In genomic region chr9:122228191-122228905, GRCh38 we compare ENCODE assay signal across 9 cellular contexts. TPM values are rescaled to one million over a fixed set of nuclear protein-coding genes. Genes with fewer than 3 reads are reported as not detected.
DNase-seq lines count a peak whose midpoint lies in the region; ATAC-seq, FAIRE-seq and TF ChIP-seq lines count a peak whose summit lies in the region.
"Had no signal": no experiment of that assay in that cellular context is flagged by ENCODE, and none has a peak within 500 bp of the region (broad histone marks: within the 10 kb centered on the region; RNA-seq: fewer than 3 reads in every experiment).

No MANE protein-coding gene starts in this region.

- H2AFZ ChIP-seq in astrocyte (ENCODE audit: low read depth, low read length), result no peak overlapping the region

- intact Hi-C loops in lower leg skin (cut with DNase I; ENCODE audit: low total_unique reads), result no loop called here

- no peak overlapping the region for H3K4me3 Mint-ChIP-seq in activated T-cell treated with anti-CD3 and anti-CD28 coated beads, Interleukin-2, amount 50 U/mL, for 4 hours
- H3K4me3 Mint-ChIP-seq in astrocyte (ENCODE audit: unreplicated experiment), result peak overlapping the region; percentile 50

- H3K4me3 ChIP-seq in astrocyte (ENCODE audit: insufficient read depth, low read depth, low read length), result peak overlapping the region; percentile 33
- peak overlapping the region; percentile 28 for H3K4me3 ChIP-seq in lower leg skin (ENCODE audit: low read depth, poor library complexity, severe bottlenecking)
- peak overlapping the region; percentile 20 to 51 (median 32) for H3K4me3 ChIP-seq in tibial nerve

- no peaks in the 10 kb centered on the region for H3K79me2 ChIP-seq in astrocyte (ENCODE audit: insufficient read depth, low read length)

- H3K9ac ChIP-seq in astrocyte (ENCODE audit: low read length), result no peak overlapping the region

- no peaks in the 10 kb centered on the region for H4K20me1 ChIP-seq in astrocyte (ENCODE audit: insufficient read depth, low read length)

- peak overlapping the region; percentile 79 for H3K4me2 ChIP-seq in astrocyte (ENCODE audit: low read length)

- no peak for TF ChIP-seq EP300 in tibial nerve (IDR thresholded peaks at IDR 0.05)

- H3K9me3 ChIP-seq in astrocyte (ENCODE audit: insufficient read depth, low read depth, low read length) (peaks cover 3% of the 10 kb centered on the region), tibial nerve (no peaks in the 10 kb centered on the region)

- no peak overlapping the region for H3K27ac Mint-ChIP-seq in astrocyte (ENCODE audit: unreplicated experiment)

- no peak for DNase-seq in activated T-cell treated with anti-CD3 and anti-CD28 coated beads, Interleukin-2, amount 50 U/mL, for 4 hours
- DNase-seq in activated T-cell treated with anti-CD3 and anti-CD28 coated beads, Interleukin-2, amount 50 U/mL, for 48 hours, result no peak
- no peak for DNase-seq in astrocyte (ENCODE audit: low read depth)
- peak in 1 of 2 donors; percentile 77 for DNase-seq in lower leg skin (ENCODE audit: low spot score in 2 of 2)
- no peak for DNase-seq in tibial nerve (ENCODE audit: low spot score in 2 of 2)
- DNase-seq in T-helper 9 cell, result no peak
- DNase-seq in HCEC 1CT, result no peak
- no peak for DNase-seq in KG1 (lab: John Stamatoyannopoulos, UW)
- DNase-seq: GDM1 had no signal

- TF ChIP-seq POLR2A in lower leg skin (IDR thresholded peaks at IDR 0.05), result no peak
- TF ChIP-seq POLR2A in tibial nerve (IDR thresholded peaks at IDR 0.05), result no peak

- H3K27ac ChIP-seq in astrocyte (ENCODE audit: low read depth, low read length) (no peak overlapping the region), tibial nerve (peak overlapping the region in 1 of 4 donors; percentile 58)

- H3K27me3 Mint-ChIP-seq in activated T-cell treated with anti-CD3 and anti-CD28 coated beads, Interleukin-2, amount 50 U/mL, for 4 hours (ENCODE audit: low read depth), result peaks cover 26% of the 10 kb centered on the region
- peaks cover 41% of the 10 kb centered on the region for H3K27me3 Mint-ChIP-seq in astrocyte (ENCODE audit: low read depth, unreplicated experiment)

- 1 to 2% methylated on average over 46 to 50 of the region's 83 CpGs for WGBS in lower leg skin, 2 donors
- 2 to 3% methylated on average over 52 to 76 of the region's 83 CpGs for WGBS in tibial nerve, 2 donors

- H3K4me1 ChIP-seq in astrocyte (ENCODE audit: insufficient read depth, low read length), result peaks cover 8% of the 10 kb centered on the region
- peaks cover 0 to 39% (median 12%) of the 10 kb centered on the region in 4 donors for H3K4me1 ChIP-seq in tibial nerve

- ATAC-seq in activated T-cell treated with anti-CD3 and anti-CD28 coated beads, Interleukin-2, amount 50 U/mL, for 4 hours, result peak; percentile 51 to 52

- H3K4me1 Mint-ChIP-seq in activated T-cell treated with anti-CD3 and anti-CD28 coated beads, Interleukin-2, amount 50 U/mL, for 4 hours (ENCODE audit: low read depth), result peaks cover 4% of the 10 kb centered on the region
- peaks cover 2% of the 10 kb centered on the region for H3K4me1 Mint-ChIP-seq in astrocyte (ENCODE audit: low read depth, unreplicated experiment)

- H3K36me3 ChIP-seq in astrocyte (ENCODE audit: insufficient read depth, low read length), result no peaks in the 10 kb centered on the region
- H3K36me3 ChIP-seq in tibial nerve, result no peaks in the 10 kb centered on the region

- H3K27me3 ChIP-seq in astrocyte (ENCODE audit: insufficient read depth, low read length) (peaks cover 79% of the 10 kb centered on the region), tibial nerve (peaks cover 4 to 95% of the 10 kb centered on the region in 2 donors)

- TF ChIP-seq CTCF in astrocyte (IDR thresholded peaks at IDR 0.05; ENCODE audit: insufficient read depth, low read depth, low read length) (no peak), lower leg skin (IDR thresholded peaks at IDR 0.05) (no peak), tibial nerve (IDR thresholded peaks at IDR 0.05) (no peak)

- no peaks in the 10 kb centered on the region for H3K9me3 Mint-ChIP-seq in activated T-cell treated with anti-CD3 and anti-CD28 coated beads, Interleukin-2, amount 50 U/mL, for 4 hours
- H3K9me3 Mint-ChIP-seq in astrocyte (ENCODE audit: unreplicated experiment), result peaks cover 8% of the 10 kb centered on the region

- no peaks in the 10 kb centered on the region for H3K36me3 Mint-ChIP-seq in activated T-cell treated with anti-CD3 and anti-CD28 coated beads, Interleukin-2, amount 50 U/mL, for 4 hours (ENCODE audit: insufficient read depth)
- H3K36me3 Mint-ChIP-seq in astrocyte (ENCODE audit: low read depth, unreplicated experiment), result peaks cover 3% of the 10 kb centered on the region

- FAIRE-seq in astrocyte (lab: Jason Lieb, UNC), result no peak

RNA-seq across cellular contexts. Expression of gene LHX6, which starts 0.4 kb away (rescaled TPM):
- total RNA-seq in activated T-cell treated with anti-CD3 and anti-CD28 coated beads, Interleukin-2, amount 50 U/mL, for 4 hours, result under 1 TPM in 1 of 3 donors, not detected in 2; 0.11 TPM
- total RNA-seq in astrocyte (0.34 and 0.53 TPM in 2 replicates), lower leg skin (1 to 10 TPM; 2.7 to 6.5 (median 4.4) TPM), tibial nerve (10 to 100 TPM in 1 of 4 donors, 1 to 10 TPM in 3; 2.5 to 15.0 (median 6.5) TPM)

RNA-seq across cellular contexts. Expression of gene RBM18, which starts 36.3 kb away (rescaled TPM):
- 10 to 100 TPM; 32.4 to 37.8 (median 36.2) TPM for total RNA-seq in activated T-cell treated with anti-CD3 and anti-CD28 coated beads, Interleukin-2, amount 50 U/mL, for 4 hours
- 28.6 and 29.1 TPM in 2 replicates for total RNA-seq in astrocyte
- 10 to 100 TPM; 10.3 to 11.8 (median 11.1) TPM for total RNA-seq in lower leg skin
- total RNA-seq in tibial nerve, result 1 to 10 TPM; 5.7 to 8.0 (median 7.0) TPM

RNA-seq across cellular contexts. Expression of gene MRRF, which starts 36.3 kb away (rescaled TPM):
- total RNA-seq in activated T-cell treated with anti-CD3 and anti-CD28 coated beads, Interleukin-2, amount 50 U/mL, for 4 hours, result 10 to 100 TPM; 93.0 to 94.4 (median 93.3) TPM
- total RNA-seq in astrocyte (24.0 and 24.1 TPM in 2 replicates), lower leg skin (10 to 100 TPM; 30.8 to 56.3 (median 39.9) TPM), tibial nerve (10 to 100 TPM; 22.7 to 39.4 (median 38.2) TPM)
